ENCODE assay signal across 20 cellular contexts in the genomic region with DNA sequence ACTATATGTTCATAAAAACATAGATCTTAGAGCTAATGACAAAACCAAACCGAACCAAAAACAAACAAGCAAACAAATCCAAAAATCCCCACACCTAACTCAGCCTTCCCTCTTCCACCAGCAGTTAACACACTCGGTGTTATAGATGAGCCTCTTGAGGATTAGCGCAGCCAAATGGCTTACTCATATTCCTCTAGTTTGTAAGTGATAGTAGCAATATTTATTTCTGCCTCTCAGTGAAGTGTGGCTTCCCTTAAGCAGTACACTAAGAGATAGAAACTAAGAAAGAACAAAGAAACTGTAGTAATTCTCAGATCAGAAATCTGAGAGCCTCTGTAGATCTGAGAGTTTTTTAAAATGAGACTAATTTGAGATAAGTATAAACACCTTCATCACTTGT. TPM values are rescaled to one million over a fixed set of nuclear protein-coding genes. Genes with fewer than 3 reads are reported as not detected.
DNase-seq lines count a peak whose midpoint lies in the region; ATAC-seq and TF ChIP-seq lines count a peak whose summit lies in the region.
"Had no signal": no experiment of that assay in that cellular context is flagged by ENCODE, and none has a peak within 500 bp of the region (broad histone marks: within the 10 kb centered on the region; RNA-seq: fewer than 3 reads in every experiment).

No MANE protein-coding gene starts in this region.

- H3K36me3 ChIP-seq in adipocyte (ENCODE audit: control insufficient read depth, insufficient read depth, low read length, severe bottlenecking) = no peaks in the 10 kb centered on the region
- no peaks in the 10 kb centered on the region for H3K36me3 ChIP-seq in sigmoid colon
- H3K36me3 ChIP-seq: BE2C, SJSA1 had no signal

- no peaks in the 10 kb centered on the region for H3K36me3 Mint-ChIP-seq in neural crest cell (ENCODE audit: low read depth)
- H3K36me3 Mint-ChIP-seq in activated naive CD4-positive, alpha-beta T cell treated with anti-CD3 and anti-CD28 coated beads, Interleukin-2, amount 50 U/mL, for 72 hours = no peaks in the 10 kb centered on the region

- H3K4me1 ChIP-seq in adipocyte (ENCODE audit: control insufficient read depth, insufficient read depth, low read length) = peaks cover 29% of the 10 kb centered on the region
- H3K4me1 ChIP-seq in sigmoid colon = peaks cover 0 to 21% (median 17%) of the 10 kb centered on the region in 4 donors
- H3K4me1 ChIP-seq: BE2C had no signal

- TF ChIP-seq CTCF in AG10803 (conservative IDR thresholded peaks at IDR 0.05; ENCODE audit: low read length) (no peak), GM12865 (IDR thresholded peaks at IDR 0.05; ENCODE audit: insufficient read depth, low read depth, low read length, missing control alignments) (no peak), neural crest cell (conservative IDR thresholded peaks at IDR 0.05) (no peak), sigmoid colon (IDR thresholded peaks at IDR 0.05) (no peak)

- TF ChIP-seq POLR2A in sigmoid colon (IDR thresholded peaks at IDR 0.05) = no peak

- no peaks in the 10 kb centered on the region for H3K27me3 Mint-ChIP-seq in neural crest cell (ENCODE audit: low read depth)

- H3K27ac Mint-ChIP-seq in neural crest cell (ENCODE audit: unreplicated experiment) = no peak overlapping the region
- H3K27ac Mint-ChIP-seq in activated naive CD4-positive, alpha-beta T cell treated with anti-CD3 and anti-CD28 coated beads, Interleukin-2, amount 50 U/mL, for 72 hours = no peak overlapping the region
- H3K27ac Mint-ChIP-seq: CD8-positive, alpha-beta T cell had no signal

- peaks cover 2% of the 10 kb centered on the region for H3K9me3 Mint-ChIP-seq in neural crest cell
- H3K9me3 Mint-ChIP-seq in activated naive CD4-positive, alpha-beta T cell treated with anti-CD3 and anti-CD28 coated beads, Interleukin-2, amount 50 U/mL, for 72 hours = no peaks in the 10 kb centered on the region
- H3K9me3 Mint-ChIP-seq: CD8-positive, alpha-beta T cell had no signal

- no peak overlapping the region for H3K9ac ChIP-seq in adipocyte (ENCODE audit: low read length)

- H3K27me3 ChIP-seq in adipocyte (replicated peaks; ENCODE audit: control insufficient read depth, insufficient read depth, low read length) (peaks cover 7% of the 10 kb centered on the region), sigmoid colon (no peaks in the 10 kb centered on the region)
- H3K27me3 ChIP-seq: BE2C, SJSA1 had no signal

- peak overlapping the region; percentile 15 for H3K4me3 Mint-ChIP-seq in neural crest cell
- H3K4me3 Mint-ChIP-seq: CD8-positive, alpha-beta T cell had no signal

- H3K27ac ChIP-seq in sigmoid colon = no peak overlapping the region
- H3K27ac ChIP-seq: SJSA1 had no signal

- peaks cover 15% of the 10 kb centered on the region for H3K4me1 Mint-ChIP-seq in neural crest cell

- H3K9me3 ChIP-seq in adipocyte (ENCODE audit: control insufficient read depth, low read length) = peaks cover 4% of the 10 kb centered on the region
- no peaks in the 10 kb centered on the region for H3K9me3 ChIP-seq in sigmoid colon
- H3K9me3 ChIP-seq: BE2C, SJSA1 had no signal

- WGBS in sigmoid colon, 2 donors = 84 to 86% methylated on average over 3 of the region's 3 CpGs

- intact Hi-C loops in sigmoid colon (cut with DNase I) = no loop called here

- DNase-seq in AG10803 (ENCODE audit: low read depth) (peak; percentile 46), GM12865 (ENCODE audit: low read depth) (peak; percentile 18), adipocyte (ENCODE audit: low read depth) (no peak), neural crest cell (ENCODE audit: low read depth, low spot score) (no peak), CD1c-positive myeloid dendritic cell (ENCODE audit: extremely low spot score) (no peak), sigmoid colon (no peak), NCI-H128 (lab: John Stamatoyannopoulos, UW; ENCODE audit: unreplicated experiment) (no peak)
- DNase-seq in activated naive CD4-positive, alpha-beta T cell treated with anti-CD3 and anti-CD28 coated beads, Interleukin-2, amount 50 U/mL, for 72 hours (ENCODE audit: low spot score in 2 of 2) = no peak
- DNase-seq: BE2C; CD8-positive, alpha-beta T cell; DND-41; GDM1; Karpas-422; MM.1S; NCI-H1092 treated with DMSO at 0.1 percent for 48 hours; NCI-H187; NCI-H446; SW 1271 had no signal

- no peak overlapping the region for H3K4me3 ChIP-seq in AG10803 (ENCODE audit: low read length)
- no peak overlapping the region for H3K4me3 ChIP-seq in GM12865 (ENCODE audit: low read depth, low read length)
- peak overlapping the region; percentile 3 for H3K4me3 ChIP-seq in adipocyte (ENCODE audit: low read length)
- H3K4me3 ChIP-seq in sigmoid colon = no peak overlapping the region
- H3K4me3 ChIP-seq: SJSA1 had no signal

- ATAC-seq in activated naive CD4-positive, alpha-beta T cell treated with anti-CD3 and anti-CD28 coated beads, Interleukin-2, amount 50 U/mL, for 72 hours = no peak
- ATAC-seq: CD8-positive, alpha-beta T cell; HepG2 had no signal

- no peak for TF ChIP-seq EP300 in sigmoid colon (IDR thresholded peaks at IDR 0.05)

RNA-seq across cellular contexts. Expression of a gene that starts 2.4 kb away (rescaled TPM):
- 1.8 and 2.3 TPM in 2 replicates for total RNA-seq in neural crest cell
- total RNA-seq in sigmoid colon = 1 to 10 TPM; 1.6 to 3.6 (median 2.4) TPM
- 10 to 100 TPM in 2 of 3 donors, 1 to 10 TPM in 1; 3.0 to 12.8 (median 12.0) TPM for polyA plus RNA-seq in sigmoid colon
- 1 to 10 TPM; 4.4 to 5.2 TPM for total RNA-seq in activated naive CD4-positive, alpha-beta T cell treated with anti-CD3 and anti-CD28 coated beads, Interleukin-2, amount 50 U/mL, for 72 hours

RNA-seq across cellular contexts. Expression of a gene that starts 37.2 kb away (rescaled TPM):
- total RNA-seq in neural crest cell (79.6 and 82.0 TPM in 2 replicates), sigmoid colon (10 to 100 TPM in 2 of 4 donors, 1 to 10 TPM in 2; 3.3 to 21.9 (median 6.8) TPM)
- 10 to 100 TPM in 1 of 3 donors, 1 to 10 TPM in 2; 8.4 to 15.5 (median 9.7) TPM for polyA plus RNA-seq in sigmoid colon
- total RNA-seq in activated naive CD4-positive, alpha-beta T cell treated with anti-CD3 and anti-CD28 coated beads, Interleukin-2, amount 50 U/mL, for 72 hours = 10 to 100 TPM; 42.9 to 72.3 TPM

Comparison
In these comparisons a context has a peak if more than half of its experiments do, and no peak if none do; other contexts are left out.
1. DNase-seq: peak in AG10803 (single experiment) and GM12865 (single experiment); none in adipocyte (single experiment), neural crest cell (single experiment), CD1c-positive myeloid dendritic cell (single experiment), sigmoid colon (single experiment), activated naive CD4-positive, alpha-beta T cell treated with anti-CD3 and anti-CD28 coated beads, Interleukin-2, amount 50 U/mL, for 72 hours (0 of 2) and NCI-H128 (single experiment).